Comparison of ENCODE assay signal across 27 cellular contexts in genomic region chr16:25433388-25433787, GRCh38.
"Had no signal": no experiment of that assay in that cellular context is flagged by ENCODE, and none has a peak within 500 bp of the region (broad histone marks: within the 10 kb centered on the region; RNA-seq: fewer than 3 reads in every experiment).

No MANE protein-coding gene starts in this region.

- H3K4me1 ChIP-seq: colonic mucosa, esophagus squamous epithelium, foreskin keratinocyte, gastrocnemius medialis, gastroesophageal sphincter, heart left ventricle, heart right ventricle had no signal

- FAIRE-seq: colon, endometrium, endothelial cell of umbilical vein, frontal cortex had no signal

- H3K27ac ChIP-seq: colonic mucosa, coronary artery, dorsolateral prefrontal cortex, epithelial cell of prostate, esophagus squamous epithelium, foreskin keratinocyte, gastrocnemius medialis, gastroesophageal sphincter, heart left ventricle, heart right ventricle had no signal

- H3K9me3 ChIP-seq: colonic mucosa, esophagus squamous epithelium, gastrocnemius medialis had no signal

- DNase-seq: colonic mucosa; cortex of kidney; dermis blood vessel endothelial cell; dorsolateral prefrontal cortex; effector CD4-positive, alpha-beta T cell; effector CD8-positive, alpha-beta T cell; effector memory CD4-positive, alpha-beta T cell; effector memory CD8-positive, alpha-beta T cell; endodermal cell; erythroblast; esophagus squamous epithelium; foreskin fibroblast; foreskin keratinocyte; foreskin melanocyte; gastrocnemius medialis; glutamatergic neuron; head of caudate nucleus; heart left ventricle; heart right ventricle had no signal

- H3K27me3 ChIP-seq: colonic mucosa, esophagus squamous epithelium, foreskin keratinocyte, gastrocnemius medialis, gastroesophageal sphincter, heart left ventricle, heart right ventricle had no signal

- ATAC-seq: effector memory CD8-positive, alpha-beta T cell; esophagus mucosa; foreskin keratinocyte; gastrocnemius medialis; gastroesophageal sphincter; heart left ventricle; heart right ventricle had no signal

- H3K36me3 ChIP-seq: colonic mucosa, esophagus squamous epithelium, gastrocnemius medialis, gastroesophageal sphincter, heart left ventricle, heart right ventricle had no signal

- H3K4me3 ChIP-seq: colonic mucosa, coronary artery, dorsolateral prefrontal cortex, esophagus squamous epithelium, gastrocnemius medialis, gastroesophageal sphincter, heart left ventricle, heart right ventricle had no signal
